ENCODE assay signal across 1 cellular context in genomic region chrX:103831803-103832544, GRCh38.
TF ChIP-seq lines count a peak whose summit lies in the region.

RAB9B (minus strand) TSS chrX:103832257; CDS start chrX:103825784, 6,473 bp downstream.

TF ChIP-seq in GM23338, 12 proteins besides CTCF, POLR2A, EP300 and RAD21 (continued from another document):
- TF ChIP-seq ZNF462 (CRISPR knock-in tag; IDR thresholded peaks at IDR 0.05) (no peak), EZH2phosphoT487 (IDR thresholded peaks at IDR 0.05; ENCODE audit: unreplicated experiment) (no peak)
